8 cellular contexts compared by ENCODE assay signal in genomic region chr5:158435161-158435616, GRCh38.
A peak's percentile ranks its signal among the peaks of the same experiment; 100 is the strongest.
DNase-seq lines count a peak whose midpoint lies in the region; ATAC-seq and TF ChIP-seq lines count a peak whose summit lies in the region.

No MANE protein-coding gene starts in this region.

- no peak overlapping the region for H4K8ac ChIP-seq in neuronal stem cell (ENCODE audit: low read depth, low read length)

- H3K9ac ChIP-seq in neuronal stem cell (ENCODE audit: low read depth, low read length, poor library complexity): no peak overlapping the region

- ATAC-seq in GM18858 (IDR thresholded peaks at IDR 0.05; ENCODE audit: unreplicated experiment) (peak; percentile 73), HG02798 (IDR thresholded peaks at IDR 0.05; ENCODE audit: poor library complexity, unreplicated experiment) (peak; percentile 69), memory B cell (ENCODE audit: low read depth) (peak; percentile 56)

- peak; percentile 37 for DNase-seq in RPMI8226
- no peak for DNase-seq in memory B cell (ENCODE audit: low spot score in 2 of 2)
- no peak for DNase-seq in 8988T
- DNase-seq in neuronal stem cell (ENCODE audit: low spot score): no peak
- DNase-seq in T-helper 9 cell: no peak
- DNase-seq in WERI-Rb-1: no peak

- WGBS in neuronal stem cell (ENCODE audit: extremely low coverage in 2 of 2, insufficient read length in 2 of 2, insufficient replicate concordance in 1 of 2), 2 donors: no CpG with 5 or more reads among the region's 4 CpGs

- no peaks in the 10 kb centered on the region for H3K27me3 Mint-ChIP-seq in memory B cell

- H3K9me3 ChIP-seq in neuronal stem cell (replicated peaks in 1 of 2; ENCODE audit: control insufficient read depth in 2 of 2, insufficient read depth in 1 of 2, low read depth in 1 of 2, low read length in 2 of 2) (no peaks in the 10 kb centered on the region), WERI-Rb-1 (ENCODE audit: severe bottlenecking) (no peaks in the 10 kb centered on the region)

- H3K4me2 ChIP-seq in neuronal stem cell (ENCODE audit: insufficient read depth, low read length, poor library complexity, severe bottlenecking): no peak overlapping the region

- no peak overlapping the region for H3K27ac ChIP-seq in neuronal stem cell (replicated peaks; ENCODE audit: low read length)
- no peak overlapping the region for H3K27ac ChIP-seq in WERI-Rb-1

- H2BK12ac ChIP-seq in neuronal stem cell (ENCODE audit: low read length): no peak overlapping the region

- no peak overlapping the region for H2BK120ac ChIP-seq in neuronal stem cell (ENCODE audit: low read depth, low read length)

- peak overlapping the region; percentile 60 for H3K4me3 Mint-ChIP-seq in memory B cell

- H2AK5ac ChIP-seq in neuronal stem cell (ENCODE audit: low read depth, low read length): no peak overlapping the region

- no peak overlapping the region for H3K14ac ChIP-seq in neuronal stem cell (ENCODE audit: low read length)

- H3K4me3 ChIP-seq in neuronal stem cell (ENCODE audit: low read length in 2 of 2) (no peak overlapping the region), WERI-Rb-1 (ENCODE audit: low read depth, low read length) (no peak overlapping the region)

- H2BK5ac ChIP-seq in neuronal stem cell (ENCODE audit: low read length): no peak overlapping the region

- H2BK15ac ChIP-seq in neuronal stem cell (ENCODE audit: low read length): no peak overlapping the region

- H3K9me3 Mint-ChIP-seq in memory B cell: no peaks in the 10 kb centered on the region

- TF ChIP-seq CTCF in WERI-Rb-1 (IDR thresholded peaks at IDR 0.05; ENCODE audit: low read depth, low read length): no peak

- H3K18ac ChIP-seq in neuronal stem cell (ENCODE audit: low read length): no peak overlapping the region

- no peaks in the 10 kb centered on the region for H3K79me1 ChIP-seq in neuronal stem cell (ENCODE audit: low read depth, low read length)

- peaks cover 29% of the 10 kb centered on the region for H3K4me1 Mint-ChIP-seq in memory B cell

- no peak overlapping the region for H3K4ac ChIP-seq in neuronal stem cell (ENCODE audit: low read length)

- H3K23ac ChIP-seq in neuronal stem cell (ENCODE audit: low read depth, low read length, poor library complexity): no peak overlapping the region

- H3K36me3 ChIP-seq in neuronal stem cell (replicated peaks in 1 of 2; ENCODE audit: control insufficient read depth in 2 of 2, insufficient read depth in 2 of 2, low read length in 2 of 2) (no peaks in the 10 kb centered on the region), WERI-Rb-1 (no peaks in the 10 kb centered on the region)

- peak overlapping the region; percentile 22 for H3K27ac Mint-ChIP-seq in memory B cell

- H3K36me3 Mint-ChIP-seq in memory B cell: no peaks in the 10 kb centered on the region

- H3K27me3 ChIP-seq in neuronal stem cell (ENCODE audit: control insufficient read depth in 3 of 3, insufficient read depth in 3 of 3, low read depth in 1 of 3, low read length in 3 of 3) (no peaks in the 10 kb centered on the region), WERI-Rb-1 (ENCODE audit: insufficient read depth, low read depth, severe bottlenecking) (no peaks in the 10 kb centered on the region)

- no peak overlapping the region for H4K91ac ChIP-seq in neuronal stem cell (ENCODE audit: low read depth, low read length, poor library complexity)

- no peak overlapping the region for H2AFZ ChIP-seq in neuronal stem cell (ENCODE audit: low read length)

- no peaks in the 10 kb centered on the region for H3K4me1 ChIP-seq in neuronal stem cell (ENCODE audit: control insufficient read depth in 2 of 2, insufficient read depth in 1 of 2, low read depth in 1 of 2, low read length in 2 of 2)
